In the genomic region with DNA sequence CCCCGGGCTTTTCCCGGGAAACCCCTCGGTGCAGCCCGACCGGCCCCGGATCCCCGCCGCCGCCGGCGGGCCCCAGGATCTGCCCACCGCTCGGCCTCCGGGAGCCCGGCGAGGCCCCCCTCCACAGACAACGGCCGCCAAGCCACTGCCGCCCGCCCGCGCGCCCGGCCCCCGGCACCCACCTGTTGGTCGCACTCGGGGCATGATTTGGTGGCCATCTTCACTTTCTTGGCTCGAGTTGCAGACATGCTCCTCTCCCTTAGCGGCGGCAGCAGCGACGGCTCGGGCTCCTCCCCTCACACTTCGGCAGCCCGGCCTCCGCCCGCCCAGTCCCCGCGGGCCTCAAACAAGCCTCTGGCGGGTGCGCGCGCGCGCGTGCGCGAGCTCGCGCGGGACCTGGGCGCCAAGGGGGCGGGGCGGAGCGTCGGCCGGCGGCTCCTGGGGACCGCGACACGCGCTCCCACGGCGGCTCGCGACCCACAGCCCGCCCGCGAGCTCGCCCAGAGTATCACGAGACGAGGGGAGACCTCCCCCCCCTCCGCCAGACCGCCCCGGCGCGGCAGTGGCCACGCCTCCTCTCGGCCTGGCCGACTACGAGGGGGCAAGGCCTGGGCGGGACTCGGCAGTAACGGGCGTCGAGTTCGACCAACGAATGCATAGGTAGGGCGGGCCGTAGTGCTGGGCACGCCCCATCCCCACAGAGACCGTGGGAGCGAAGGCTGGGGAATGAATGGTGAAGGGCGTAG, we compare ENCODE assay signal across 8 cellular contexts. TPM values are rescaled to one million over a fixed set of nuclear protein-coding genes. Genes with fewer than 3 reads are reported as not detected.
A peak's percentile ranks its signal among the peaks of the same experiment; 100 is the strongest.
DNase-seq lines count a peak whose midpoint lies in the region; ATAC-seq, FAIRE-seq and TF ChIP-seq lines count a peak whose summit lies in the region.

A gene with protein sequence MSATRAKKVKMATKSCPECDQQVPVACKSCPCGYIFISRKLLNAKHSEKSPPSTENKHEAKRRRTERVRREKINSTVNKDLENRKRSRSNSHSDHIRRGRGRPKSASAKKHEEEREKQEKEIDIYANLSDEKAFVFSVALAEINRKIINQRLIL (minus strand): TSS at position 279 of the 746 bp plus-strand sequence. CDS start 31 bp downstream, at position 248.

- no peak for FAIRE-seq in HepG2 (lab: Jason Lieb, UNC)

- DNase-seq in NCI-H69 (lab: John Stamatoyannopoulos, UW), result peak; percentile 93
- peak; percentile 93 for DNase-seq in activated CD4-positive, alpha-beta T cell treated with anti-CD3 and anti-CD28 coated beads, Interleukin-2, amount 10 ng/mL, durations not matched to agents 7 days and 5 days
- DNase-seq in dedifferentiated amniotic fluid mesenchymal stem cell (ENCODE audit: extremely low spot score), result peak; percentile 86
- peak; percentile 89 for DNase-seq in HepG2 (ENCODE audit: low spot score)
- DNase-seq in stimulated activated CD4-positive, alpha-beta T cell treated with anti-CD3 and anti-CD28 coated beads, Interleukin-4, amount 100 ng/mL, for 1 hour, result peak; percentile 90

- H3K27ac Mint-ChIP-seq in activated CD4-positive, alpha-beta T cell treated with anti-CD3 and anti-CD28 coated beads, Interleukin-2, amount 10 ng/mL, durations not matched to agents 7 days and 5 days, result peak within 1 kb of the TSS; percentile 97

- peaks cover 0 to 26% (median 6%) of the 10 kb centered on the region in 11 experiments; a peak in 10 of 22 replicates for H4K20me1 ChIP-seq in BLaER1 treated with 17β-estradiol and CSF1 and Interleukin-3, amounts not matched to agents 10 nM and 100 nM
- H4K20me1 ChIP-seq in HepG2 (ENCODE audit: insufficient read depth, low read length), result 0 out of 2 replicates have a peak, but pooled peaks cover 5% of the 10 kb centered on the region

- no peak for TF ChIP-seq CTCF in HepG2 (CRISPR knock-in tag; IDR thresholded peaks at IDR 0.05)

- peaks cover 11% of the 10 kb centered on the region for H3K36me3 Mint-ChIP-seq in activated CD4-positive, alpha-beta T cell treated with anti-CD3 and anti-CD28 coated beads, Interleukin-2, amount 10 ng/mL, durations not matched to agents 7 days and 5 days (ENCODE audit: low read depth)

- TF ChIP-seq RAD21 in HepG2 (CRISPR knock-in tag; IDR thresholded peaks at IDR 0.05), result no peak

- H3K27ac ChIP-seq in BLaER1 treated with 17β-estradiol and CSF1 and Interleukin-3, amounts not matched to agents 10 nM and 100 nM, result peak within 1 kb of the TSS; percentile 88 to 97 (median 96)
- peak within 1 kb of the TSS; percentile 85 for H3K27ac ChIP-seq in HepG2 (ENCODE audit: extremely low read length, insufficient read depth, low read length)

- H3K9ac ChIP-seq in BLaER1 treated with 17β-estradiol and CSF1 and Interleukin-3, amounts not matched to agents 10 nM and 100 nM, result peak within 1 kb of the TSS; percentile 93 to 99 (median 97)
- H3K9ac ChIP-seq in HepG2 (ENCODE audit: insufficient read depth, low read depth, low read length), result peak within 1 kb of the TSS; percentile 89

- H3K27me3 ChIP-seq in BLaER1 treated with 17β-estradiol and CSF1 and Interleukin-3, amounts not matched to agents 10 nM and 100 nM, result no peaks in the 10 kb centered on the region
- H3K27me3 ChIP-seq in HepG2 (ENCODE audit: control insufficient read depth in 1 of 2, insufficient read depth in 2 of 2, low read length in 2 of 2), result no peaks in the 10 kb centered on the region

- H2AFZ ChIP-seq in HepG2 (ENCODE audit: low read length), result no peak within 1 kb of the TSS

- H3K36me3 ChIP-seq in BLaER1 treated with 17β-estradiol and CSF1 and Interleukin-3, amounts not matched to agents 10 nM and 100 nM, result no peaks in the 10 kb centered on the region
- H3K36me3 ChIP-seq in HepG2 (replicated peaks in 1 of 2; ENCODE audit: control insufficient read depth in 1 of 2, insufficient read depth in 2 of 2, low read length in 2 of 2), result no peaks in the 10 kb centered on the region

- intact Hi-C loops in HepG2 (cut with micrococcal nuclease; ENCODE audit: unreplicated experiment), result loop anchor here (1.0 to 5.0 kb wide), 2 partner anchors 98 to 141 kb away; a partner anchor contains a TSS

- ATAC-seq in GM19328 (IDR thresholded peaks at IDR 0.05; ENCODE audit: unreplicated experiment) (peak; percentile 95), HG03520 (IDR thresholded peaks at IDR 0.05; ENCODE audit: unreplicated experiment) (peak; percentile 93), HepG2 (peak; percentile 96)

- no peaks in the 10 kb centered on the region for H3K9me3 Mint-ChIP-seq in activated CD4-positive, alpha-beta T cell treated with anti-CD3 and anti-CD28 coated beads, Interleukin-2, amount 10 ng/mL, durations not matched to agents 7 days and 5 days

- peaks cover 19 to 38% (median 31%) of the 10 kb centered on the region in 10 experiments for H3K4me1 ChIP-seq in BLaER1 treated with 17β-estradiol and CSF1 and Interleukin-3, amounts not matched to agents 10 nM and 100 nM
- peaks cover 55% of the 10 kb centered on the region for H3K4me1 ChIP-seq in HepG2 (ENCODE audit: insufficient read depth, low read length)

- peaks cover 44% of the 10 kb centered on the region for H3K79me2 ChIP-seq in HepG2 (ENCODE audit: insufficient read depth, low read length)

- under 1% methylated on average over 20 of the region's 94 CpGs for WGBS in HepG2 (ENCODE audit: low lambda C conversion rate)

- H3K4me3 ChIP-seq in BLaER1 treated with 17β-estradiol and CSF1 and Interleukin-3, amounts not matched to agents 10 nM and 100 nM, result peak within 1 kb of the TSS; percentile 92 to 100 (median 98)
- peak within 1 kb of the TSS; percentile 85 to 97 (median 87) for H3K4me3 ChIP-seq in HepG2 (replicated peaks in 1 of 3; ENCODE audit: insufficient read depth in 1 of 3, low read depth in 2 of 3, low read length in 3 of 3)

- H3K4me3 Mint-ChIP-seq in activated CD4-positive, alpha-beta T cell treated with anti-CD3 and anti-CD28 coated beads, Interleukin-2, amount 10 ng/mL, durations not matched to agents 7 days and 5 days, result peak within 1 kb of the TSS; percentile 98

- BruUV-seq in HepG2 (replicated peaks; lab: Mats Ljungman, UMichigan), result no TSS peak

- H3K27me3 Mint-ChIP-seq in activated CD4-positive, alpha-beta T cell treated with anti-CD3 and anti-CD28 coated beads, Interleukin-2, amount 10 ng/mL, durations not matched to agents 7 days and 5 days, result peaks cover 9% of the 10 kb centered on the region

- peak within 1 kb of the TSS; percentile 58 to 91 (median 80) for H3K4me2 ChIP-seq in BLaER1 treated with 17β-estradiol and CSF1 and Interleukin-3, amounts not matched to agents 10 nM and 100 nM
- peak within 1 kb of the TSS; percentile 75 for H3K4me2 ChIP-seq in HepG2 (ENCODE audit: low read depth, low read length)

- H3K4me1 Mint-ChIP-seq in activated CD4-positive, alpha-beta T cell treated with anti-CD3 and anti-CD28 coated beads, Interleukin-2, amount 10 ng/mL, durations not matched to agents 7 days and 5 days, result peaks cover 37% of the 10 kb centered on the region

- in situ Hi-C loops in HepG2 (cut with HindIII; ENCODE audit: extremely low pct_ligation_motif_present, low pct_unique_long_range_greater_than_20kb), result no loop called here

- 0 out of 4 replicates have a peak, but pooled peaks of 1 of the 2 experiments have one; percentile 17 for TF ChIP-seq EP300 in HepG2 (IDR thresholded peaks at IDR 0.05; ENCODE audit: low read depth in 2 of 2, low read length in 2 of 2)
- no peak; the same call in 1 of the 2 replicates for TF ChIP-seq EP300 in HepG2 (CRISPR knock-in tag; IDR thresholded peaks at IDR 0.05; ENCODE audit: borderline replicate concordance)

- CTCF ChIA-PET in activated CD4-positive, alpha-beta T cell treated with anti-CD3 and anti-CD28 coated beads, Interleukin-2, amount 10 ng/mL, durations not matched to agents 7 days and 5 days (lab: Charles Lee), result no interaction called here
- CTCF ChIA-PET in HepG2 (lab: Yijun Ruan, JAX; ENCODE audit: low intra/inter-chr PET ratio, low total read pairs), result no interaction called here

- H3K9me3 ChIP-seq in BLaER1 treated with 17β-estradiol and CSF1 and Interleukin-3, amounts not matched to agents 10 nM and 100 nM (replicated peaks in 1 of 11), result peaks cover 0 to 6% (median 0%) of the 10 kb centered on the region in 11 experiments; a peak in 2 of 22 replicates
- no peaks in the 10 kb centered on the region for H3K9me3 ChIP-seq in HepG2 (ENCODE audit: low read length)

- POLR2A ChIA-PET in activated CD4-positive, alpha-beta T cell treated with anti-CD3 and anti-CD28 coated beads, Interleukin-2, amount 10 ng/mL, durations not matched to agents 7 days and 5 days (lab: Charles Lee), result interaction anchor here (0.6 kb wide), 1 partner anchor 9 kb away, joined by 5 read pairs; no protein-coding TSS in a partner anchor
- POLR2A ChIA-PET in HepG2 (lab: Yijun Ruan, JAX), result interaction anchor here (1.0 to 3.7 kb wide), 3 partner anchors 18 to 53 kb away, joined by 3 to 15 read pairs (median 5); a partner anchor contains a TSS

- TF ChIP-seq POLR2A in HepG2 (IDR thresholded peaks at IDR 0.05; ENCODE audit: insufficient read depth in 1 of 2, low read depth in 2 of 2, low read length in 2 of 2), result peak; percentile 60 to 76

TF ChIP-seq in HepG2, 621 proteins besides CTCF, POLR2A, EP300 and RAD21 (continues in another document):
- TF ChIP-seq PHB2 (IDR thresholded peaks at IDR 0.05; ENCODE audit: partially characterized antibody), result no peak

RNA-seq across cellular contexts. Expression of the gene that starts here (rescaled TPM):
- 10 to 100 TPM; 10.3 to 11.2 TPM for total RNA-seq in activated CD4-positive, alpha-beta T cell treated with anti-CD3 and anti-CD28 coated beads, Interleukin-2, amount 10 ng/mL, durations not matched to agents 7 days and 5 days
- total RNA-seq in HepG2 (2016; rRNA removed; fragmentation: Illumina TruSeq; extraction: Trizol), result 19.5 and 27.6 TPM in 2 replicates
- total RNA-seq in HepG2 (2016; cell fraction: cytosol; rRNA removed; fragmentation: Illumina TruSeq; extraction: Trizol; ENCODE audit: low read depth), result 12.4 and 15.0 TPM in 2 replicates
- total RNA-seq in HepG2 (2016; cell fraction: insoluble cytoplasmic fraction; rRNA removed; fragmentation: Illumina TruSeq; extraction: Trizol), result 20.6 and 26.6 TPM in 2 replicates
- total RNA-seq in HepG2 (2016; cell fraction: membrane; rRNA removed; fragmentation: Illumina TruSeq; extraction: Trizol), result 21.9 and 26.0 TPM in 2 replicates
- total RNA-seq in HepG2 (2016; cell fraction: nucleus; rRNA removed; fragmentation: Illumina TruSeq; extraction: Trizol), result 10.7 and 12.4 TPM in 2 replicates
- 5.7 and 8.6 TPM in 2 replicates for polyA plus RNA-seq in HepG2 (2011; rRNA removed)
- polyA plus RNA-seq in HepG2 (2011; cell fraction: cytosol; rRNA removed), result 4.2 and 5.6 TPM in 2 replicates
- 2.1 and 3.9 TPM in 2 replicates for polyA plus RNA-seq in HepG2 (2011; cell fraction: nucleus; rRNA removed)
- 12.9 and 18.1 TPM in 2 replicates for polyA plus RNA-seq in HepG2 (2012)
- 8.5 and 11.4 TPM in 2 replicates for polyA plus RNA-seq in HepG2 (2016; cell fraction: cytosol; fragmentation: Illumina TruSeq; extraction: Trizol; ENCODE audit: low read depth)
- polyA plus RNA-seq in HepG2 (2016; cell fraction: insoluble cytoplasmic fraction; fragmentation: Illumina TruSeq; extraction: Trizol; ENCODE audit: low read depth), result 31.9 and 33.4 TPM in 2 replicates
- 14.6 and 16.7 TPM in 2 replicates for polyA plus RNA-seq in HepG2 (2016; cell fraction: membrane; fragmentation: Illumina TruSeq; extraction: Trizol; ENCODE audit: low read depth)
- polyA plus RNA-seq in HepG2 (2016; cell fraction: nucleus; fragmentation: Illumina TruSeq; extraction: Trizol; ENCODE audit: insufficient read depth, low read depth), result 17.0 and 18.6 TPM in 2 replicates
- polyA minus RNA-seq in HepG2 (2011; rRNA and poly(A)+ RNA removed; ENCODE audit: low replicate concordance), result 3.1 and 4.3 TPM in 2 replicates
- 5.7 and 6.3 TPM in 2 replicates for polyA minus RNA-seq in HepG2 (2011; cell fraction: cytosol; rRNA and poly(A)+ RNA removed)
- 10.3 and 11.4 TPM in 2 replicates for polyA minus RNA-seq in HepG2 (2011; cell fraction: nucleus; rRNA and poly(A)+ RNA removed)

Comparison
In these comparisons a context has a peak if more than half of its experiments do, and no peak if none do; other contexts are left out.
1. Peak in every context shown above with its lines: DNase-seq, ATAC-seq, H3K4me3 ChIP-seq and H3K27ac ChIP-seq.